Comparison of ENCODE assay signal across 43 cellular contexts in the genomic region with DNA sequence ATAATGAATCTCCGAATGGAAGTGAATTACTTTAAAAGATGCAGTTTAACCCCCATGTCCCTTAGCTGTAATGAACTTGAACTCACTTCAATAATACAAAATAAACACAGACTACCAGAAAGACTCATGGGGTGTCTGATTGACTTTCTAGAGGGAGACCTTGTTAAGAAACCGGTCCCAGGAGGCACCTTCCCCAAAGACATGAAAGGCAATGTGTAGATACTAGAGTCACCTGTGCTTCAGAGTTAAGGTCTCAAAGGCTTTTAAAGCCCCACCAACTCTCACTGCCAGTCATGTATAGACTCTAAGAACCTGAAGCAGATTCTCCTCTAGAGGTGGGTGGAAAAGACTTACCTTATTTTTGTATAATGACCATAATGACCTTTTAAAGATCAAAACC. TPM values are rescaled to one million over a fixed set of nuclear protein-coding genes. Genes with fewer than 3 reads are reported as not detected.
"Had no signal": no experiment of that assay in that cellular context is flagged by ENCODE, and none has a peak within 500 bp of the region (broad histone marks: within the 10 kb centered on the region; RNA-seq: fewer than 3 reads in every experiment).

A gene with protein sequence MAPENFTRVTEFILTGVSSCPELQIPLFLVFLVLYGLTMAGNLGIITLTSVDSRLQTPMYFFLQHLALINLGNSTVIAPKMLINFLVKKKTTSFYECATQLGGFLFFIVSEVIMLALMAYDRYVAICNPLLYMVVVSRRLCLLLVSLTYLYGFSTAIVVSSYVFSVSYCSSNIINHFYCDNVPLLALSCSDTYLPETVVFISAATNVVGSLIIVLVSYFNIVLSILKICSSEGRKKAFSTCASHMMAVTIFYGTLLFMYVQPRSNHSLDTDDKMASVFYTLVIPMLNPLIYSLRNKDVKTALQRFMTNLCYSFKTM (plus strand): TSS at position 301 of the 400 bp plus-strand sequence. CDS start 5,956 bp downstream, outside the sequence.

- ATAC-seq: activated naive CD4-positive, alpha-beta T cell treated with anti-CD3 and anti-CD28 coated beads, Interleukin-2, amount 50 U/mL, for 72 hours; activated naive CD8-positive, alpha-beta T cell treated with anti-CD3 and anti-CD28 coated beads, Interleukin-2, amount 50 U/mL, for 24 hours; activated T-cell treated with anti-CD3 and anti-CD28 coated beads, Interleukin-2, amount 50 U/mL, for 4 hours; activated T-cell treated with anti-CD3 and anti-CD28 coated beads, Interleukin-2, amount 50 U/mL, for 72 hours; activated T-helper 17 cell treated with anti-CD3 and anti-CD28 coated beads, Interleukin-2, amount 50 U/mL, for 72 hours; body of pancreas had no signal

- H3K27ac Mint-ChIP-seq: activated naive CD4-positive, alpha-beta T cell treated with anti-CD3 and anti-CD28 coated beads for 36 hours; activated naive CD4-positive, alpha-beta T cell treated with anti-CD3 and anti-CD28 coated beads, Interleukin-2, amount 10 ng/mL, durations not matched to agents 7 days and 5 days; activated naive CD4-positive, alpha-beta T cell treated with anti-CD3 and anti-CD28 coated beads, Interleukin-2, amount 50 U/mL, for 24 hours; activated naive CD4-positive, alpha-beta T cell treated with anti-CD3 and anti-CD28 coated beads, Interleukin-2, amount 50 U/mL, for 72 hours; activated naive CD8-positive, alpha-beta T cell; activated naive CD8-positive, alpha-beta T cell treated with anti-CD3 and anti-CD28 coated beads for 36 hours; activated naive CD8-positive, alpha-beta T cell treated with anti-CD3 and anti-CD28 coated beads, Interleukin-2, amount 10 ng/mL, durations not matched to agents 7 days and 5 days; activated naive CD8-positive, alpha-beta T cell treated with anti-CD3 and anti-CD28 coated beads, Interleukin-2, amount 50 U/mL, for 24 hours; activated T-cell treated with anti-CD3 and anti-CD28 coated beads, Interleukin-2, amount 50 U/mL, for 24 hours; activated T-cell treated with anti-CD3 and anti-CD28 coated beads, Interleukin-2, amount 50 U/mL, for 72 hours; activated T-helper 1 cell treated with anti-CD3 and anti-CD28 coated beads, Interleukin-12 subunit alpha, Interleukin-12 subunit beta, Interleukin-2, Interleukin-4 antibody, amounts not matched to agents 30 ng/mL and 10 ng/mL and 1 ng/mL, durations not matched to agents 14 hours and 24 hours and 36 hours; activated T-helper 17 cell treated with anti-CD3 and anti-CD28 coated beads, Interleukin-2, amount 50 U/mL, for 72 hours; activated T-helper 2 cell treated with anti-CD3 and anti-CD28 coated beads, Interferon-gamma antibody, Interleukin-2, Interleukin-4, amounts not matched to agents 10 μg/mL and 5 μg/mL and 100 μg/mL, durations not matched to agents 14 hours and 24 hours and 36 hours; brain had no signal

- H3K36me3 Mint-ChIP-seq: activated naive CD4-positive, alpha-beta T cell treated with anti-CD3 and anti-CD28 coated beads, Interleukin-2, amount 10 ng/mL, durations not matched to agents 7 days and 5 days; activated naive CD4-positive, alpha-beta T cell treated with anti-CD3 and anti-CD28 coated beads, Interleukin-2, amount 50 U/mL, for 24 hours; activated naive CD4-positive, alpha-beta T cell treated with anti-CD3 and anti-CD28 coated beads, Interleukin-2, amount 50 U/mL, for 72 hours; activated naive CD8-positive, alpha-beta T cell; activated naive CD8-positive, alpha-beta T cell treated with anti-CD3 and anti-CD28 coated beads for 36 hours; activated naive CD8-positive, alpha-beta T cell treated with anti-CD3 and anti-CD28 coated beads, Interleukin-2, amount 10 ng/mL, durations not matched to agents 7 days and 5 days; brain had no signal

- H3K27me3 Mint-ChIP-seq: activated naive CD4-positive, alpha-beta T cell treated with anti-CD3 and anti-CD28 coated beads, Interleukin-2, amount 10 ng/mL, durations not matched to agents 7 days and 5 days; activated naive CD4-positive, alpha-beta T cell treated with anti-CD3 and anti-CD28 coated beads, Interleukin-2, amount 50 U/mL, for 24 hours; activated naive CD8-positive, alpha-beta T cell; activated naive CD8-positive, alpha-beta T cell treated with anti-CD3 and anti-CD28 coated beads for 36 hours; activated naive CD8-positive, alpha-beta T cell treated with anti-CD3 and anti-CD28 coated beads, Interleukin-2, amount 10 ng/mL, durations not matched to agents 7 days and 5 days; activated naive CD8-positive, alpha-beta T cell treated with anti-CD3 and anti-CD28 coated beads, Interleukin-2, amount 50 U/mL, for 24 hours; activated T-cell treated with anti-CD3 and anti-CD28 coated beads, Interleukin-2, amount 50 U/mL, for 24 hours; activated T-helper 17 cell treated with anti-CD3 and anti-CD28 coated beads, Interleukin-2, amount 50 U/mL, for 72 hours; brain; central memory CD8-positive, alpha-beta T cell had no signal

- H3K4me1 Mint-ChIP-seq: activated naive CD4-positive, alpha-beta T cell treated with anti-CD3 and anti-CD28 coated beads, Interleukin-2, amount 10 ng/mL, durations not matched to agents 7 days and 5 days; activated naive CD4-positive, alpha-beta T cell treated with anti-CD3 and anti-CD28 coated beads, Interleukin-2, amount 50 U/mL, for 24 hours; activated naive CD8-positive, alpha-beta T cell treated with anti-CD3 and anti-CD28 coated beads for 36 hours; activated naive CD8-positive, alpha-beta T cell treated with anti-CD3 and anti-CD28 coated beads, Interleukin-2, amount 10 ng/mL, durations not matched to agents 7 days and 5 days; activated naive CD8-positive, alpha-beta T cell treated with anti-CD3 and anti-CD28 coated beads, Interleukin-2, amount 50 U/mL, for 24 hours; activated T-helper 17 cell treated with anti-CD3 and anti-CD28 coated beads, Interleukin-2, amount 50 U/mL, for 72 hours; brain; central memory CD8-positive, alpha-beta T cell had no signal

- H3K4me3 Mint-ChIP-seq: activated naive CD4-positive, alpha-beta T cell treated with anti-CD3 and anti-CD28 coated beads for 36 hours; activated naive CD4-positive, alpha-beta T cell treated with anti-CD3 and anti-CD28 coated beads, Interleukin-2, amount 10 ng/mL, durations not matched to agents 7 days and 5 days; activated naive CD4-positive, alpha-beta T cell treated with anti-CD3 and anti-CD28 coated beads, Interleukin-2, amount 50 U/mL, for 24 hours; activated naive CD8-positive, alpha-beta T cell; activated naive CD8-positive, alpha-beta T cell treated with anti-CD3 and anti-CD28 coated beads for 36 hours; activated naive CD8-positive, alpha-beta T cell treated with anti-CD3 and anti-CD28 coated beads, Interleukin-2, amount 10 ng/mL, durations not matched to agents 7 days and 5 days; activated naive CD8-positive, alpha-beta T cell treated with anti-CD3 and anti-CD28 coated beads, Interleukin-2, amount 50 U/mL, for 24 hours; activated T-cell treated with anti-CD3 and anti-CD28 coated beads, Interleukin-2, amount 50 U/mL, for 24 hours; activated T-cell treated with anti-CD3 and anti-CD28 coated beads, Interleukin-2, amount 50 U/mL, for 4 hours; activated T-cell treated with anti-CD3 and anti-CD28 coated beads, Interleukin-2, amount 50 U/mL, for 72 hours; activated T-helper 1 cell treated with anti-CD3 and anti-CD28 coated beads, Interleukin-12 subunit alpha, Interleukin-12 subunit beta, Interleukin-2, Interleukin-4 antibody, amounts not matched to agents 30 ng/mL and 10 ng/mL and 1 ng/mL, durations not matched to agents 14 hours and 24 hours and 36 hours; activated T-helper 17 cell treated with anti-CD3 and anti-CD28 coated beads, Interleukin-2, amount 50 U/mL, for 72 hours; brain; central memory CD8-positive, alpha-beta T cell had no signal

- DNase-seq: activated effector memory CD4-positive, alpha-beta T cell treated with anti-CD3 and anti-CD28 coated beads, Interleukin-2, amount 50 U/mL, for 16 hours; activated effector memory CD4-positive, alpha-beta T cell treated with Interleukin-2 at 50 U/mL for 16 hours; activated gamma-delta T cell; activated gamma-delta T cell treated with Interleukin-2 at 50 U/mL for 16 hours; activated naive CD4-positive, alpha-beta T cell; activated naive CD4-positive, alpha-beta T cell treated with anti-CD3 and anti-CD28 coated beads for 36 hours; activated naive CD4-positive, alpha-beta T cell treated with anti-CD3 and anti-CD28 coated beads, Interleukin-2, amount 10 ng/mL, durations not matched to agents 7 days and 5 days; activated naive CD4-positive, alpha-beta T cell treated with anti-CD3 and anti-CD28 coated beads, Interleukin-2, amount 50 U/mL, for 16 hours; activated naive CD4-positive, alpha-beta T cell treated with Interleukin-2 at 50 U/mL for 16 hours; activated naive CD8-positive, alpha-beta T cell treated with anti-CD3 and anti-CD28 coated beads for 36 hours; activated naive CD8-positive, alpha-beta T cell treated with anti-CD3 and anti-CD28 coated beads, Interleukin-2, amount 10 ng/mL, durations not matched to agents 7 days and 5 days; activated naive CD8-positive, alpha-beta T cell treated with anti-CD3 and anti-CD28 coated beads, Interleukin-2, amount 50 U/mL, for 24 hours; activated T-cell treated with anti-CD3 and anti-CD28 coated beads, Interleukin-2, amount 50 U/mL, for 1 hour; activated T-cell treated with anti-CD3 and anti-CD28 coated beads, Interleukin-2, amount 50 U/mL, for 24 hours; activated T-cell treated with anti-CD3 and anti-CD28 coated beads, Interleukin-2, amount 50 U/mL, for 4 hours; activated T-cell treated with anti-CD3 and anti-CD28 coated beads, Interleukin-2, amount 50 U/mL, for 48 hours; activated T-cell treated with anti-CD3 and anti-CD28 coated beads, Interleukin-2, amount 50 U/mL, for 72 hours; adrenal gland; amniotic stem cell; amygdala; anterior cingulate cortex; aorta; body of pancreas; brain microvascular endothelial cell; caudate nucleus; central memory CD4-positive, alpha-beta T cell; cerebellar nuclear complex had no signal

- H3K9me3 Mint-ChIP-seq: activated T-helper 1 cell treated with anti-CD3 and anti-CD28 coated beads, Interleukin-12 subunit alpha, Interleukin-12 subunit beta, Interleukin-2, Interleukin-4 antibody, amounts not matched to agents 30 ng/mL and 10 ng/mL and 1 ng/mL, durations not matched to agents 14 hours and 24 hours and 36 hours; brain had no signal

RNA-seq across cellular contexts. Expression of the gene that starts here (rescaled TPM):
- total RNA-seq: activated naive CD4-positive, alpha-beta T cell treated with anti-CD3 and anti-CD28 coated beads for 36 hours; activated naive CD4-positive, alpha-beta T cell treated with anti-CD3 and anti-CD28 coated beads, Interleukin-2, amount 50 U/mL, for 72 hours; activated naive CD8-positive, alpha-beta T cell treated with anti-CD3 and anti-CD28 coated beads for 36 hours; activated naive CD8-positive, alpha-beta T cell treated with anti-CD3 and anti-CD28 coated beads, Interleukin-2, amount 10 ng/mL, durations not matched to agents 7 days and 5 days; activated T-cell treated with anti-CD3 and anti-CD28 coated beads, Interleukin-2, amount 50 U/mL, for 4 hours; activated T-cell treated with anti-CD3 and anti-CD28 coated beads, Interleukin-2, amount 50 U/mL, for 72 hours; activated T-helper 1 cell treated with anti-CD3 and anti-CD28 coated beads, Interleukin-12 subunit alpha, Interleukin-12 subunit beta, Interleukin-2, Interleukin-4 antibody, amounts not matched to agents 30 ng/mL and 10 ng/mL and 1 ng/mL, durations not matched to agents 14 hours and 24 hours and 36 hours; activated T-helper 17 cell treated with anti-CD3 and anti-CD28 coated beads, Interleukin-2, amount 50 U/mL, for 72 hours; activated T-helper 2 cell treated with anti-CD3 and anti-CD28 coated beads, Interferon-gamma antibody, Interleukin-2, Interleukin-4, amounts not matched to agents 10 μg/mL and 5 μg/mL and 100 μg/mL, durations not matched to agents 14 hours and 24 hours and 36 hours; adrenal gland; aorta; ascending aorta; astrocyte; body of pancreas; breast epithelium; bronchial epithelial cell; cardiac muscle cell; cardiac septum; cerebellum; chondrocyte had no signal
